Comparison of ENCODE assay signal across 16 cellular contexts in the genomic region with DNA sequence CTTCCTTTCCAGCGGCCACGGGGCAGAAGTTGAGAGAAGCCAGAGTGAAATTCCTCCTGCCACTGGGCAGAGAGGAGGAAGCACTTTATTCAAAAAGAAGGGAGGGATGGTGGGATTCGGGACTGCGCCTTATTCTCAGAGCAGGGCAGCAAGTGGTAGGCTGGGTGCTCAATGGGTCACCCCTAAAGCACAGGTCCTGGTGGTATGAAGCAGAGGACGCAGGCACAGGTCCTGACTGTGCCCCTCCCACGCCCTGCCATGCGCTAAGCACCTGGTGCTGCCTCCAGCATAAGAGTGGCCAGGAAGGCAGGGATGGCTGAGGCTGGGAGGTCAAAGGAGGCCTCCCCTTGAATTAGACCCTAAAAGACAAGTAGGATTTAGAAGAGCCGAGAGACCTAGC. TPM values are rescaled to one million over a fixed set of nuclear protein-coding genes. Genes with fewer than 3 reads are reported as not detected.
"Had no signal": no experiment of that assay in that cellular context is flagged by ENCODE, and none has a peak within 500 bp of the region (broad histone marks: within the 10 kb centered on the region; RNA-seq: fewer than 3 reads in every experiment).

No MANE protein-coding gene starts in this region.

- H3K36me3 ChIP-seq: cardiac muscle cell, ovary, stomach, thoracic aorta had no signal

- H3K27me3 ChIP-seq: ovary had no signal

- H3K9me3 Mint-ChIP-seq: activated T-cell treated with anti-CD3 and anti-CD28 coated beads, Interleukin-2, amount 50 U/mL, for 24 hours; nephron had no signal

- FAIRE-seq: TTC549 had no signal

- H3K27ac ChIP-seq: cardiac muscle cell, epithelial cell of prostate, ovary, stomach, thoracic aorta had no signal

- DNase-seq: activated T-cell treated with anti-CD3 and anti-CD28 coated beads, Interleukin-2, amount 50 U/mL, for 24 hours; cortex of kidney; effector memory CD4-positive, alpha-beta T cell; hippocampal formation; left colon; stimulated activated CD4-positive, alpha-beta T cell treated with anti-CD3 and anti-CD28 coated beads, Interleukin-15, amount 100 ng/mL, for 24 hours; stomach; T-helper 2 cell had no signal

- H3K27ac Mint-ChIP-seq: activated T-cell treated with anti-CD3 and anti-CD28 coated beads, Interleukin-2, amount 50 U/mL, for 24 hours; nephron had no signal

- H3K4me3 ChIP-seq: cardiac muscle cell, ovary, stomach, thoracic aorta had no signal

- H3K4me3 Mint-ChIP-seq: activated T-cell treated with anti-CD3 and anti-CD28 coated beads, Interleukin-2, amount 50 U/mL, for 24 hours had no signal

- H3K9me3 ChIP-seq: ovary, stomach, thoracic aorta had no signal

RNA-seq across cellular contexts. Expression of a gene that starts 4.9 kb away (rescaled TPM):
- total RNA-seq: left colon, lung microvascular endothelial cell, mucosa of gallbladder, thoracic aorta had no signal
- polyA plus RNA-seq: stomach had no signal
